In genomic region chr5:109837226-109837861, GRCh38 we compare ENCODE assay signal across 19 cellular contexts.
DNase-seq lines count a peak whose midpoint lies in the region; ATAC-seq, FAIRE-seq and TF ChIP-seq lines count a peak whose summit lies in the region.
"Had no signal": no experiment of that assay in that cellular context is flagged by ENCODE, and none has a peak within 500 bp of the region (broad histone marks: within the 10 kb centered on the region; RNA-seq: fewer than 3 reads in every experiment).

No MANE protein-coding gene starts in this region.

- H3K36me3 Mint-ChIP-seq in endodermal cell (ENCODE audit: low read depth), result peaks cover 33% of the 10 kb centered on the region
- peaks cover 58% of the 10 kb centered on the region for H3K36me3 Mint-ChIP-seq in osteocyte (ENCODE audit: unreplicated experiment)

- no peak for TF ChIP-seq CTCF in endodermal cell (conservative IDR thresholded peaks at IDR 0.05)
- no peak for TF ChIP-seq CTCF in osteocyte (IDR thresholded peaks at IDR 0.05)

- peaks cover 30% of the 10 kb centered on the region for H3K36me3 ChIP-seq in endodermal cell (ENCODE audit: control insufficient read depth, insufficient read depth, low read length)

- WGBS in endodermal cell (ENCODE audit: insufficient coverage in 1 of 2, insufficient read length in 1 of 2), 2 experiments, result 93% methylated on average over 6 of the region's 6 CpGs; no CpG with 5 or more reads in 1 of the 2 experiments

- DNase-seq in HTR-8/SVneo (ENCODE audit: insufficient read length, low spot score) (no peak), LHCN-M2 (ENCODE audit: low read depth) (peak; percentile 25), endodermal cell (no peak), osteocyte (ENCODE audit: extremely low spot score, unreplicated experiment) (no peak), MV-4-11 (lab: John Stamatoyannopoulos, UW) (no peak)
- DNase-seq: Calu3; CD8-positive, alpha-beta T cell; KG1; NCI-H1417; NCI-H1930; NCI-H2227 treated with DMSO at 0.1 percent for 48 hours; NCI-H524 treated with DMSO at 0.1 percent for 48 hours; PC-9 had no signal

- H3K9me3 ChIP-seq in endodermal cell (ENCODE audit: control insufficient read depth, low read length), result peaks cover 16% of the 10 kb centered on the region

- FAIRE-seq in HTR-8/SVneo (lab: Jason Lieb, UNC), result peak; percentile 60
- FAIRE-seq: GM12891, H54 had no signal

- H3K4me1 ChIP-seq in endodermal cell (ENCODE audit: control insufficient read depth, insufficient read depth, low read length), result no peaks in the 10 kb centered on the region
- H3K4me1 ChIP-seq: BLaER1 treated with 17β-estradiol and CSF1 and Interleukin-3, amounts not matched to agents 10 nM and 100 nM had no signal

- ATAC-seq in HG03442 (IDR thresholded peaks at IDR 0.05; ENCODE audit: unreplicated experiment) (no peak), SK-N-SH treated with all-trans-retinoic acid at 6 μM for 48 hours (no peak), HG03378 (IDR thresholded peaks at IDR 0.05; ENCODE audit: unreplicated experiment) (no peak)
- ATAC-seq: CD8-positive, alpha-beta T cell had no signal

- no peak overlapping the region for H3K27ac ChIP-seq in endodermal cell (ENCODE audit: low read depth, low read length)
- H3K27ac ChIP-seq: BLaER1 treated with 17β-estradiol and CSF1 and Interleukin-3, amounts not matched to agents 10 nM and 100 nM; PC-9 had no signal

- H3K9me3 Mint-ChIP-seq in endodermal cell (peaks cover 15% of the 10 kb centered on the region), osteocyte (ENCODE audit: unreplicated experiment) (no peaks in the 10 kb centered on the region)

- no peak overlapping the region for H3K9ac ChIP-seq in endodermal cell (ENCODE audit: extremely low read depth, low read length, poor library complexity, severe bottlenecking)
- H3K9ac ChIP-seq: BLaER1 treated with 17β-estradiol and CSF1 and Interleukin-3, amounts not matched to agents 10 nM and 100 nM had no signal

- H3K27ac Mint-ChIP-seq in endodermal cell, result peak overlapping the region; percentile 30
- peak overlapping the region; percentile 42 for H3K27ac Mint-ChIP-seq in osteocyte (ENCODE audit: unreplicated experiment)
- H3K27ac Mint-ChIP-seq: CD8-positive, alpha-beta T cell had no signal

- no peaks in the 10 kb centered on the region for H3K27me3 Mint-ChIP-seq in endodermal cell (ENCODE audit: insufficient read depth)
- no peaks in the 10 kb centered on the region for H3K27me3 Mint-ChIP-seq in osteocyte (ENCODE audit: unreplicated experiment)

- no peak overlapping the region for H3K4me3 ChIP-seq in endodermal cell (ENCODE audit: low read length)
- H3K4me3 ChIP-seq: BLaER1 treated with 17β-estradiol and CSF1 and Interleukin-3, amounts not matched to agents 10 nM and 100 nM; PC-9 had no signal

- H3K27me3 ChIP-seq in endodermal cell (ENCODE audit: control insufficient read depth, insufficient read depth, low read length, poor library complexity, severe bottlenecking), result no peaks in the 10 kb centered on the region
- H3K27me3 ChIP-seq: BLaER1 treated with 17β-estradiol and CSF1 and Interleukin-3, amounts not matched to agents 10 nM and 100 nM had no signal

- no peak overlapping the region for H3K4me3 Mint-ChIP-seq in endodermal cell
- H3K4me3 Mint-ChIP-seq in osteocyte (ENCODE audit: unreplicated experiment), result no peak overlapping the region
- H3K4me3 Mint-ChIP-seq: CD8-positive, alpha-beta T cell had no signal

- H3K4me1 Mint-ChIP-seq in endodermal cell, result peaks cover 29% of the 10 kb centered on the region
- H3K4me1 Mint-ChIP-seq in osteocyte (ENCODE audit: unreplicated experiment), result peaks cover 20% of the 10 kb centered on the region

TF ChIP-seq in SK-N-SH treated with all-trans-retinoic acid at 6 μM for 48 hours, 23 proteins besides CTCF, POLR2A, EP300 and RAD21:
- no peak for TF ChIP-seq ISL1 (CRISPR knock-in tag; IDR thresholded peaks at IDR 0.05)
- no peak for TF ChIP-seq ZFP30 (CRISPR knock-in tag; IDR thresholded peaks at IDR 0.05)
- no peak for TF ChIP-seq OSR1 (CRISPR knock-in tag; IDR thresholded peaks at IDR 0.05)
- TF ChIP-seq CSDC2 (CRISPR knock-in tag; IDR thresholded peaks at IDR 0.05), result no peak
- no peak for TF ChIP-seq ZNF565 (CRISPR knock-in tag; conservative IDR thresholded peaks at IDR 0.05; ENCODE audit: low read depth)
- TF ChIP-seq, protein P1, sequence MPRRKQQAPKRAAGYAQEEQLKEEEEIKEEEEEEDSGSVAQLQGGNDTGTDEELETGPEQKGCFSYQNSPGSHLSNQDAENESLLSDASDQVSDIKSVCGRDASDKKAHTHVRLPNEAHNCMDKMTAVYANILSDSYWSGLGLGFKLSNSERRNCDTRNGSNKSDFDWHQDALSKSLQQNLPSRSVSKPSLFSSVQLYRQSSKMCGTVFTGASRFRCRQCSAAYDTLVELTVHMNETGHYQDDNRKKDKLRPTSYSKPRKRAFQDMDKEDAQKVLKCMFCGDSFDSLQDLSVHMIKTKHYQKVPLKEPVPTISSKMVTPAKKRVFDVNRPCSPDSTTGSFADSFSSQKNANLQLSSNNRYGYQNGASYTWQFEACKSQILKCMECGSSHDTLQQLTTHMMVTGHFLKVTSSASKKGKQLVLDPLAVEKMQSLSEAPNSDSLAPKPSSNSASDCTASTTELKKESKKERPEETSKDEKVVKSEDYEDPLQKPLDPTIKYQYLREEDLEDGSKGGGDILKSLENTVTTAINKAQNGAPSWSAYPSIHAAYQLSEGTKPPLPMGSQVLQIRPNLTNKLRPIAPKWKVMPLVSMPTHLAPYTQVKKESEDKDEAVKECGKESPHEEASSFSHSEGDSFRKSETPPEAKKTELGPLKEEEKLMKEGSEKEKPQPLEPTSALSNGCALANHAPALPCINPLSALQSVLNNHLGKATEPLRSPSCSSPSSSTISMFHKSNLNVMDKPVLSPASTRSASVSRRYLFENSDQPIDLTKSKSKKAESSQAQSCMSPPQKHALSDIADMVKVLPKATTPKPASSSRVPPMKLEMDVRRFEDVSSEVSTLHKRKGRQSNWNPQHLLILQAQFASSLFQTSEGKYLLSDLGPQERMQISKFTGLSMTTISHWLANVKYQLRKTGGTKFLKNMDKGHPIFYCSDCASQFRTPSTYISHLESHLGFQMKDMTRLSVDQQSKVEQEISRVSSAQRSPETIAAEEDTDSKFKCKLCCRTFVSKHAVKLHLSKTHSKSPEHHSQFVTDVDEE (CRISPR knock-in tag; IDR thresholded peaks at IDR 0.05), result no peak
- TF ChIP-seq ZC3H10 (CRISPR knock-in tag; IDR thresholded peaks at IDR 0.05), result no peak
- TF ChIP-seq, protein P2, sequence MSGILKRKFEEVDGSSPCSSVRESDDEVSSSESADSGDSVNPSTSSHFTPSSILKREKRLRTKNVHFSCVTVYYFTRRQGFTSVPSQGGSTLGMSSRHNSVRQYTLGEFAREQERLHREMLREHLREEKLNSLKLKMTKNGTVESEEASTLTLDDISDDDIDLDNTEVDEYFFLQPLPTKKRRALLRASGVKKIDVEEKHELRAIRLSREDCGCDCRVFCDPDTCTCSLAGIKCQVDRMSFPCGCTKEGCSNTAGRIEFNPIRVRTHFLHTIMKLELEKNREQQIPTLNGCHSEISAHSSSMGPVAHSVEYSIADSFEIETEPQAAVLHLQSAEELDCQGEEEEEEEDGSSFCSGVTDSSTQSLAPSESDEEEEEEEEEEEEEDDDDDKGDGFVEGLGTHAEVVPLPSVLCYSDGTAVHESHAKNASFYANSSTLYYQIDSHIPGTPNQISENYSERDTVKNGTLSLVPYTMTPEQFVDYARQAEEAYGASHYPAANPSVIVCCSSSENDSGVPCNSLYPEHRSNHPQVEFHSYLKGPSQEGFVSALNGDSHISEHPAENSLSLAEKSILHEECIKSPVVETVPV (CRISPR knock-in tag; IDR thresholded peaks at IDR 0.05), result no peak
